29 cellular contexts compared by ENCODE assay signal in genomic region chr20:61626412-61626811, GRCh38.
DNase-seq lines count a peak whose midpoint lies in the region; ATAC-seq, FAIRE-seq and TF ChIP-seq lines count a peak whose summit lies in the region.
"Had no signal": no experiment of that assay in that cellular context is flagged by ENCODE, and none has a peak within 500 bp of the region (broad histone marks: within the 10 kb centered on the region; RNA-seq: fewer than 3 reads in every experiment).

No MANE protein-coding gene starts in this region.

- FAIRE-seq in HepG2 (lab: Jason Lieb, UNC), result no peak
- FAIRE-seq: A204.1, GM12878, GM12892, GM18507, GM19239 had no signal

- no peak overlapping the region for H3K9ac ChIP-seq in HepG2 (ENCODE audit: insufficient read depth, low read depth, low read length)
- no peak overlapping the region for H3K9ac ChIP-seq in neuronal stem cell (ENCODE audit: low read depth, low read length, poor library complexity)
- H3K9ac ChIP-seq: BLaER1 had no signal

- no peak overlapping the region for H2BK5ac ChIP-seq in neuronal stem cell (ENCODE audit: low read length)

- H3K14ac ChIP-seq in neuronal stem cell (ENCODE audit: low read length), result no peak overlapping the region

- WGBS in HepG2 (ENCODE audit: low lambda C conversion rate), result 3% methylated on average over 9 of the region's 12 CpGs
- no CpG with 5 or more reads among the region's 12 CpGs for WGBS in neuronal stem cell (ENCODE audit: extremely low coverage in 2 of 2, insufficient read length in 2 of 2, insufficient replicate concordance in 1 of 2), 2 donors

- H3K27me3 Mint-ChIP-seq in progenitor cell of endocrine pancreas, result peaks cover 16% of the 10 kb centered on the region
- H3K27me3 Mint-ChIP-seq: CD4-positive, CD25-positive, alpha-beta regulatory T cell; CD8-positive, alpha-beta memory T cell had no signal

- CTCF ChIA-PET in HepG2 (lab: Yijun Ruan, JAX; ENCODE audit: low intra/inter-chr PET ratio, low total read pairs), result no interaction called here

- no peak overlapping the region for H2BK15ac ChIP-seq in neuronal stem cell (ENCODE audit: low read length)

- H3K27me3 ChIP-seq in HepG2 (ENCODE audit: control insufficient read depth in 1 of 2, insufficient read depth in 2 of 2, low read length in 2 of 2), result peaks cover 42 to 90% of the 10 kb centered on the region in 2 experiments
- no peaks in the 10 kb centered on the region for H3K27me3 ChIP-seq in neuronal stem cell (ENCODE audit: control insufficient read depth in 3 of 3, insufficient read depth in 3 of 3, low read depth in 1 of 3, low read length in 3 of 3)
- H3K27me3 ChIP-seq: BLaER1 had no signal

- H3K18ac ChIP-seq in neuronal stem cell (ENCODE audit: low read length), result peak overlapping the region; percentile 48

- H3K4me1 ChIP-seq in HepG2 (ENCODE audit: insufficient read depth, low read length), result no peaks in the 10 kb centered on the region
- peaks cover 7 to 16% of the 10 kb centered on the region in 2 donors for H3K4me1 ChIP-seq in neuronal stem cell (ENCODE audit: control insufficient read depth in 2 of 2, insufficient read depth in 1 of 2, low read depth in 1 of 2, low read length in 2 of 2)
- H3K4me1 ChIP-seq: BE2C had no signal

- H3K4me3 Mint-ChIP-seq in progenitor cell of endocrine pancreas (ENCODE audit: low read depth), result no peak overlapping the region
- H3K4me3 Mint-ChIP-seq: CD14-positive monocyte; CD4-positive, alpha-beta memory T cell; CD4-positive, CD25-positive, alpha-beta regulatory T cell; CD8-positive, alpha-beta memory T cell had no signal

- no peak for TF ChIP-seq POLR2A in HepG2 (IDR thresholded peaks at IDR 0.05; ENCODE audit: insufficient read depth in 1 of 2, low read depth in 2 of 2, low read length in 2 of 2)

- H3K36me3 ChIP-seq in HepG2 (replicated peaks in 1 of 2; ENCODE audit: control insufficient read depth in 1 of 2, insufficient read depth in 2 of 2, low read length in 2 of 2), result no peaks in the 10 kb centered on the region
- H3K36me3 ChIP-seq in neuronal stem cell (replicated peaks in 1 of 2; ENCODE audit: control insufficient read depth in 2 of 2, insufficient read depth in 2 of 2, low read length in 2 of 2), result peaks cover 0 to 1% of the 10 kb centered on the region in 2 donors
- H3K36me3 ChIP-seq: BE2C, BLaER1 had no signal

- intact Hi-C loops in HepG2 (cut with micrococcal nuclease; ENCODE audit: unreplicated experiment), result no loop called here

- peaks cover 5% of the 10 kb centered on the region; the same call in 1 of the 2 replicates for H4K20me1 ChIP-seq in HepG2 (ENCODE audit: insufficient read depth, low read length)

- TF ChIP-seq CTCF in HepG2 (CRISPR knock-in tag; IDR thresholded peaks at IDR 0.05) (no peak), progenitor cell of endocrine pancreas (IDR thresholded peaks at IDR 0.05; ENCODE audit: unreplicated experiment) (no peak)

- H3K79me2 ChIP-seq in HepG2 (ENCODE audit: insufficient read depth, low read length), result no peaks in the 10 kb centered on the region

- no peak overlapping the region for H3K23ac ChIP-seq in neuronal stem cell (ENCODE audit: low read depth, low read length, poor library complexity)

- in situ Hi-C loops in HepG2 (cut with HindIII; ENCODE audit: extremely low pct_ligation_motif_present, low pct_unique_long_range_greater_than_20kb), result no loop called here

- TF ChIP-seq RAD21 in HepG2 (CRISPR knock-in tag; IDR thresholded peaks at IDR 0.05), result no peak

- H3K4me3 ChIP-seq in HepG2 (replicated peaks in 1 of 3; ENCODE audit: insufficient read depth in 1 of 3, low read depth in 2 of 3, low read length in 3 of 3) (no peak overlapping the region), neuronal stem cell (ENCODE audit: low read length in 2 of 2) (no peak overlapping the region)
- H3K4me3 ChIP-seq: BLaER1, GM12878 had no signal

- no peak overlapping the region for H3K4me2 ChIP-seq in HepG2 (ENCODE audit: low read depth, low read length)
- no peak overlapping the region for H3K4me2 ChIP-seq in neuronal stem cell (ENCODE audit: insufficient read depth, low read length, poor library complexity, severe bottlenecking)

- H3K9me3 ChIP-seq in HepG2 (ENCODE audit: low read length) (no peaks in the 10 kb centered on the region), neuronal stem cell (replicated peaks in 1 of 2; ENCODE audit: control insufficient read depth in 2 of 2, insufficient read depth in 1 of 2, low read depth in 1 of 2, low read length in 2 of 2) (no peaks in the 10 kb centered on the region)
- H3K9me3 ChIP-seq: BE2C, BLaER1 had no signal

- H3K4me1 Mint-ChIP-seq in progenitor cell of endocrine pancreas (ENCODE audit: low read depth), result peaks cover 1% of the 10 kb centered on the region
- H3K4me1 Mint-ChIP-seq: CD14-positive monocyte; CD4-positive, alpha-beta memory T cell; CD4-positive, CD25-positive, alpha-beta regulatory T cell; CD8-positive, alpha-beta memory T cell had no signal

- H3K27ac Mint-ChIP-seq in progenitor cell of endocrine pancreas, result peak overlapping the region; percentile 79
- H3K27ac Mint-ChIP-seq: CD14-positive monocyte; CD4-positive, alpha-beta memory T cell; CD4-positive, CD25-positive, alpha-beta regulatory T cell had no signal

- BruUV-seq in HepG2 (replicated peaks; lab: Mats Ljungman, UMichigan), result no TSS peak

- no peak overlapping the region for H2BK120ac ChIP-seq in neuronal stem cell (ENCODE audit: low read depth, low read length)

- no peak for ATAC-seq in HepG2
- no peak for ATAC-seq in GM21367 (IDR thresholded peaks at IDR 0.05; ENCODE audit: unreplicated experiment)
- ATAC-seq in GM18858 (IDR thresholded peaks at IDR 0.05; ENCODE audit: unreplicated experiment), result no peak
- no peak for ATAC-seq in HG03280 (IDR thresholded peaks at IDR 0.05; ENCODE audit: unreplicated experiment)
- ATAC-seq: GM12878 had no signal

- no peak overlapping the region for H2BK12ac ChIP-seq in neuronal stem cell (ENCODE audit: low read length)

- TF ChIP-seq EP300 in HepG2 (IDR thresholded peaks at IDR 0.05; ENCODE audit: low read depth in 2 of 2, low read length in 2 of 2) (no peak), HepG2 (CRISPR knock-in tag; IDR thresholded peaks at IDR 0.05; ENCODE audit: borderline replicate concordance) (no peak)

- no peaks in the 10 kb centered on the region for H3K36me3 Mint-ChIP-seq in progenitor cell of endocrine pancreas (ENCODE audit: insufficient read depth)
- H3K36me3 Mint-ChIP-seq: CD14-positive monocyte; CD4-positive, alpha-beta memory T cell; CD4-positive, CD25-positive, alpha-beta regulatory T cell; CD8-positive, alpha-beta memory T cell had no signal

- H2AK5ac ChIP-seq in neuronal stem cell (ENCODE audit: low read depth, low read length), result no peak overlapping the region

- POLR2A ChIA-PET in HepG2 (lab: Yijun Ruan, JAX), result no interaction called here

- peak; percentile 57 for DNase-seq in RPMI8226
- no peak for DNase-seq in HepG2 (ENCODE audit: low spot score)
- no peak for DNase-seq in neuronal stem cell (ENCODE audit: low spot score)
- no peak for DNase-seq in progenitor cell of endocrine pancreas (ENCODE audit: low spot score, unreplicated experiment)
- DNase-seq: 8988T; ACHN; BE2C; C1 segment of cervical spinal cord; CD4-positive, alpha-beta memory T cell; CD4-positive, CD25-positive, alpha-beta regulatory T cell; CD8-positive, alpha-beta memory T cell; COR-L47; DMS 273 treated with DMSO at 0.1 percent for 48 hours; DMS153; DMS53; DMS79; DND-41; EL; GDM1 had no signal

- H3K9me3 Mint-ChIP-seq in progenitor cell of endocrine pancreas (ENCODE audit: low read depth), result no peaks in the 10 kb centered on the region
- H3K9me3 Mint-ChIP-seq: CD4-positive, alpha-beta memory T cell; CD8-positive, alpha-beta memory T cell had no signal

- H3K79me1 ChIP-seq in neuronal stem cell (ENCODE audit: low read depth, low read length), result peaks cover 2% of the 10 kb centered on the region

- no peak overlapping the region for H4K8ac ChIP-seq in neuronal stem cell (ENCODE audit: low read depth, low read length)

- no peak overlapping the region for H4K91ac ChIP-seq in neuronal stem cell (ENCODE audit: low read depth, low read length, poor library complexity)

- H2AFZ ChIP-seq in HepG2 (ENCODE audit: low read length) (no peak overlapping the region), neuronal stem cell (ENCODE audit: low read length) (no peak overlapping the region)

- H3K27ac ChIP-seq in HepG2 (ENCODE audit: extremely low read length, insufficient read depth, low read length) (no peak overlapping the region), neuronal stem cell (replicated peaks; ENCODE audit: low read length) (no peak overlapping the region)
- H3K27ac ChIP-seq: BLaER1 had no signal

- no peak overlapping the region for H3K4ac ChIP-seq in neuronal stem cell (ENCODE audit: low read length)

TF ChIP-seq in HepG2, 621 proteins besides CTCF, POLR2A, EP300 and RAD21:
- TF ChIP-seq EED (CRISPR knock-in tag; IDR thresholded peaks at IDR 0.05), result no peak
- no peak for TF ChIP-seq IKZF1 (IDR thresholded peaks at IDR 0.05)
- TF ChIP-seq ZNF652 (CRISPR knock-in tag; IDR thresholded peaks at IDR 0.05; ENCODE audit: borderline replicate concordance, low read depth), result no peak
- no peak for TF ChIP-seq FLYWCH1 (CRISPR knock-in tag; IDR thresholded peaks at IDR 0.05)
- no peak for TF ChIP-seq ZNF572 (CRISPR knock-in tag; IDR thresholded peaks at IDR 0.05)
- no peak for TF ChIP-seq MIXL1 (CRISPR knock-in tag; IDR thresholded peaks at IDR 0.05)
- TF ChIP-seq ELF4 (CRISPR knock-in tag; IDR thresholded peaks at IDR 0.05; ENCODE audit: borderline replicate concordance), result no peak
- peak; percentile 70 for TF ChIP-seq MNT (IDR thresholded peaks at IDR 0.05)
